Comparison of ENCODE assay signal across 1 cellular context in the genomic region with DNA sequence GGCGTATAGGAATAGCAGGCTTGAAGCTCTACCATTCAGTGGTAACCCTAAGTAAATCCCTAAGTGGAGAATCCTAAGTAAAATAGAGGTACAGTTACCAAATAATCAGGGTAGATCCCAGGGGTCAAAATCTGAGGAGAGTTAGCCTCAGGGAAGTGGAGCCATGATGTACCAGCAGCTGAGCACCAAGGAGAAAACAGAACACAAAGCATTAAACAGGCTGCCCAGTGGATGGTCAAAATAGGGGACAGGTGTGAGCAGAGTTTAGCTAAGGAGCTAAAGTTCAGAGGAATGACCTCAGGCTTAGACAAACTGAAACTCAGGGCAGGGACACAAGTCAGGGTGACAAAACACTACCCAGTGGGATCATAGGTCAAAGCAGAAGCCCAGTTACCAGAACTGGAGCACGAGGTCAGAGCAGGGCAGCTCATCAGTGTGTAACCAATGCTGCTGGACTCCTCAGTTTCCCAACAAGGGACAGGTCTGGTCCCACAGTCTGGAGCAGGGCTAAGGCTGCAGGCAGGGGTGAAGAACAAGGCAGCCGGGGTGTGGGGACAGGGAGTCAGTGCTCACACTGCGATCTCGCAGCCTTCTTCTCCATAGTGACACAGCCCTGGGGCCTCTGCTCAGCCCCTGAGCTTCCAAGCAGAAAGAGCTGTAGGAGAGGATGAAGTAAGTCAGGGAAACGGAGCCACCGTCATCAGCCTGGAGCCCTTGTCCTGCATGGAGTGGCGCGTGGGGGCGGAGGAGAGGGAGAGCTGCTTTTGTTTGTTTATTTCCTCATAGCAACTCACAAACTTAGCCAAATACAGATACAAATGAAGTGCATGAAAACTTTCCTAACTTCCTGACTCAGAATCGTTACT.
TF ChIP-seq lines count a peak whose summit lies in the region.

No MANE protein-coding gene starts in this region.

TF ChIP-seq in HepG2, 621 proteins besides CTCF, POLR2A, EP300 and RAD21 (continued from another document and continues in another):
- TF ChIP-seq, protein P1, sequence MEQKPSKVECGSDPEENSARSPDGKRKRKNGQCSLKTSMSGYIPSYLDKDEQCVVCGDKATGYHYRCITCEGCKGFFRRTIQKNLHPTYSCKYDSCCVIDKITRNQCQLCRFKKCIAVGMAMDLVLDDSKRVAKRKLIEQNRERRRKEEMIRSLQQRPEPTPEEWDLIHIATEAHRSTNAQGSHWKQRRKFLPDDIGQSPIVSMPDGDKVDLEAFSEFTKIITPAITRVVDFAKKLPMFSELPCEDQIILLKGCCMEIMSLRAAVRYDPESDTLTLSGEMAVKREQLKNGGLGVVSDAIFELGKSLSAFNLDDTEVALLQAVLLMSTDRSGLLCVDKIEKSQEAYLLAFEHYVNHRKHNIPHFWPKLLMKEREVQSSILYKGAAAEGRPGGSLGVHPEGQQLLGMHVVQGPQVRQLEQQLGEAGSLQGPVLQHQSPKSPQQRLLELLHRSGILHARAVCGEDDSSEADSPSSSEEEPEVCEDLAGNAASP (CRISPR knock-in tag; IDR thresholded peaks at IDR 0.05; ENCODE audit: borderline replicate concordance): peak; percentile 100
- no peak for TF ChIP-seq ZNF562 (CRISPR knock-in tag; IDR thresholded peaks at IDR 0.05; ENCODE audit: borderline replicate concordance)
- TF ChIP-seq EED (CRISPR knock-in tag; IDR thresholded peaks at IDR 0.05): no peak
- 0 out of 2 replicates have a peak, but pooled peaks have one; percentile 10 for TF ChIP-seq ZKSCAN1 (IDR thresholded peaks at IDR 0.05; ENCODE audit: low read length)
- no peak for TF ChIP-seq ZNF790 (CRISPR knock-in tag; IDR thresholded peaks at IDR 0.05; ENCODE audit: borderline replicate concordance)
- TF ChIP-seq, protein P2, sequence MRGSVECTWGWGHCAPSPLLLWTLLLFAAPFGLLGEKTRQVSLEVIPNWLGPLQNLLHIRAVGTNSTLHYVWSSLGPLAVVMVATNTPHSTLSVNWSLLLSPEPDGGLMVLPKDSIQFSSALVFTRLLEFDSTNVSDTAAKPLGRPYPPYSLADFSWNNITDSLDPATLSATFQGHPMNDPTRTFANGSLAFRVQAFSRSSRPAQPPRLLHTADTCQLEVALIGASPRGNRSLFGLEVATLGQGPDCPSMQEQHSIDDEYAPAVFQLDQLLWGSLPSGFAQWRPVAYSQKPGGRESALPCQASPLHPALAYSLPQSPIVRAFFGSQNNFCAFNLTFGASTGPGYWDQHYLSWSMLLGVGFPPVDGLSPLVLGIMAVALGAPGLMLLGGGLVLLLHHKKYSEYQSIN (CRISPR knock-in tag; IDR thresholded peaks at IDR 0.05; ENCODE audit: borderline replicate concordance): no peak
- peak; percentile 53; the same call in 1 of the 2 replicates for TF ChIP-seq NR1H2 (CRISPR knock-in tag; IDR thresholded peaks at IDR 0.05; ENCODE audit: borderline replicate concordance, low read depth)
- TF ChIP-seq ZFP90 (CRISPR knock-in tag; IDR thresholded peaks at IDR 0.05; ENCODE audit: borderline replicate concordance): peak; percentile 51; the same call in 1 of the 2 replicates
- peak; percentile 79; the same call in 1 of the 2 replicates for TF ChIP-seq ADNP (CRISPR knock-in tag; IDR thresholded peaks at IDR 0.05)
- TF ChIP-seq TBX3 (IDR thresholded peaks at IDR 0.05; ENCODE audit: borderline replicate concordance): peak; percentile 76
- TF ChIP-seq KLF12 (CRISPR knock-in tag; IDR thresholded peaks at IDR 0.05; ENCODE audit: borderline replicate concordance): no peak
- TF ChIP-seq, protein P3, sequence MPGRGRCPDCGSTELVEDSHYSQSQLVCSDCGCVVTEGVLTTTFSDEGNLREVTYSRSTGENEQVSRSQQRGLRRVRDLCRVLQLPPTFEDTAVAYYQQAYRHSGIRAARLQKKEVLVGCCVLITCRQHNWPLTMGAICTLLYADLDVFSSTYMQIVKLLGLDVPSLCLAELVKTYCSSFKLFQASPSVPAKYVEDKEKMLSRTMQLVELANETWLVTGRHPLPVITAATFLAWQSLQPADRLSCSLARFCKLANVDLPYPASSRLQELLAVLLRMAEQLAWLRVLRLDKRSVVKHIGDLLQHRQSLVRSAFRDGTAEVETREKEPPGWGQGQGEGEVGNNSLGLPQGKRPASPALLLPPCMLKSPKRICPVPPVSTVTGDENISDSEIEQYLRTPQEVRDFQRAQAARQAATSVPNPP (CRISPR knock-in tag; IDR thresholded peaks at IDR 0.05): 0 out of 2 replicates have a peak, but pooled peaks have one; percentile 68
- no peak; the same call in 1 of the 2 replicates for TF ChIP-seq JDP2 (CRISPR knock-in tag; IDR thresholded peaks at IDR 0.05; ENCODE audit: borderline replicate concordance)
- peak; percentile 87 for TF ChIP-seq SIX4 (CRISPR knock-in tag; IDR thresholded peaks at IDR 0.05)
- peak; percentile 96 for TF ChIP-seq SNAI1 (CRISPR knock-in tag; IDR thresholded peaks at IDR 0.05; ENCODE audit: borderline replicate concordance)
- TF ChIP-seq ZNF138 (CRISPR knock-in tag; IDR thresholded peaks at IDR 0.05; ENCODE audit: low read depth): no peak
- TF ChIP-seq, protein P4, sequence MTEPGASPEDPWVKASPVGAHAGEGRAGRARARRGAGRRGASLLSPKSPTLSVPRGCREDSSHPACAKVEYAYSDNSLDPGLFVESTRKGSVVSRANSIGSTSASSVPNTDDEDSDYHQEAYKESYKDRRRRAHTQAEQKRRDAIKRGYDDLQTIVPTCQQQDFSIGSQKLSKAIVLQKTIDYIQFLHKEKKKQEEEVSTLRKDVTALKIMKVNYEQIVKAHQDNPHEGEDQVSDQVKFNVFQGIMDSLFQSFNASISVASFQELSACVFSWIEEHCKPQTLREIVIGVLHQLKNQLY (CRISPR knock-in tag; IDR thresholded peaks at IDR 0.05): peak; percentile 97
- TF ChIP-seq PRMT3 (CRISPR knock-in tag; IDR thresholded peaks at IDR 0.05; ENCODE audit: borderline replicate concordance, low read depth): peak; percentile 90; the same call in 1 of the 2 replicates
- TF ChIP-seq MLLT10 (CRISPR knock-in tag; IDR thresholded peaks at IDR 0.05): no peak
- peak; percentile 71; the same call in 1 of the 2 replicates for TF ChIP-seq ZNF329 (CRISPR knock-in tag; IDR thresholded peaks at IDR 0.05; ENCODE audit: low read depth)
- peak; percentile 87 for TF ChIP-seq ZBTB20 (CRISPR knock-in tag; IDR thresholded peaks at IDR 0.05; ENCODE audit: borderline replicate concordance, low read depth)
- TF ChIP-seq, protein P5, sequence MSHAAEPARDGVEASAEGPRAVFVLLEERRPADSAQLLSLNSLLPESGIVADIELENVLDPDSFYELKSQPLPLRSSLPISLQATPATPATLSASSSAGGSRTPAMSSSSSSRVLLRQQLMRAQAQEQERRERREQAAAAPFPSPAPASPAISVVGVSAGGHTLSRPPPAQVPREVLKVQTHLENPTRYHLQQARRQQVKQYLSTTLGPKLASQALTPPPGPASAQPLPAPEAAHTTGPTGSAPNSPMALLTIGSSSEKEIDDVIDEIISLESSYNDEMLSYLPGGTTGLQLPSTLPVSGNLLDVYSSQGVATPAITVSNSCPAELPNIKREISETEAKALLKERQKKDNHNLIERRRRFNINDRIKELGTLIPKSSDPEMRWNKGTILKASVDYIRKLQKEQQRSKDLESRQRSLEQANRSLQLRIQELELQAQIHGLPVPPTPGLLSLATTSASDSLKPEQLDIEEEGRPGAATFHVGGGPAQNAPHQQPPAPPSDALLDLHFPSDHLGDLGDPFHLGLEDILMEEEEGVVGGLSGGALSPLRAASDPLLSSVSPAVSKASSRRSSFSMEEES (CRISPR knock-in tag; IDR thresholded peaks at IDR 0.05): peak; percentile 97
- TF ChIP-seq ZFP82 (CRISPR knock-in tag; IDR thresholded peaks at IDR 0.05; ENCODE audit: borderline replicate concordance): peak; percentile 98; the same call in 1 of the 2 replicates
- TF ChIP-seq TBX2 (CRISPR knock-in tag; IDR thresholded peaks at IDR 0.05; ENCODE audit: borderline replicate concordance): peak; percentile 98
- TF ChIP-seq ARNTL (CRISPR knock-in tag; IDR thresholded peaks at IDR 0.05): peak; percentile 91
- TF ChIP-seq, protein P6, sequence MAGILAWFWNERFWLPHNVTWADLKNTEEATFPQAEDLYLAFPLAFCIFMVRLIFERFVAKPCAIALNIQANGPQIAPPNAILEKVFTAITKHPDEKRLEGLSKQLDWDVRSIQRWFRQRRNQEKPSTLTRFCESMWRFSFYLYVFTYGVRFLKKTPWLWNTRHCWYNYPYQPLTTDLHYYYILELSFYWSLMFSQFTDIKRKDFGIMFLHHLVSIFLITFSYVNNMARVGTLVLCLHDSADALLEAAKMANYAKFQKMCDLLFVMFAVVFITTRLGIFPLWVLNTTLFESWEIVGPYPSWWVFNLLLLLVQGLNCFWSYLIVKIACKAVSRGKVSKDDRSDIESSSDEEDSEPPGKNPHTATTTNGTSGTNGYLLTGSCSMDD (CRISPR knock-in tag; IDR thresholded peaks at IDR 0.05): peak; percentile 62; the same call in 1 of the 2 replicates
- TF ChIP-seq ZNF549 (CRISPR knock-in tag; IDR thresholded peaks at IDR 0.05): peak; percentile 94; the same call in 1 of the 2 replicates
- TF ChIP-seq, protein P7, sequence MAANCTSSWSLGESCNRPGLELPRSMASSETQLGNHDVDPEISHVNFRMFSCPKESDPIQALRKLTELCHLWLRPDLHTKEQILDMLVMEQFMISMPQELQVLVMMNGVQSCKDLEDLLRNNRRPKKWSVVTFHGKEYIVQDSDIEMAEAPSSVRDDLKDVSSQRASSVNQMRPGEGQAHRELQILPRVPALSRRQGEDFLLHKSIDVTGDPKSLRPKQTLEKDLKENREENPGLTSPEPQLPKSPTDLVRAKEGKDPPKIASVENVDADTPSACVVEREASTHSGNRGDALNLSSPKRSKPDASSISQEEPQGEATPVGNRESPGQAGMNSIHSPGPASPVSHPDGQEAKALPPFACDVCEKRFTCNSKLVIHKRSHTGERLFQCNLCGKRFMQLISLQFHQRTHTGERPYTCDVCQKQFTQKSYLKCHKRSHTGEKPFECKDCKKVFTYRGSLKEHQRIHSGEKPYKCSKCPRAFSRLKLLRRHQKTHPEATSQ (CRISPR knock-in tag; IDR thresholded peaks at IDR 0.05; ENCODE audit: borderline replicate concordance): peak; percentile 95
- peak; percentile 84 for TF ChIP-seq ZNF564 (CRISPR knock-in tag; IDR thresholded peaks at IDR 0.05)
- TF ChIP-seq CCAR2 (optimal IDR thresholded peaks at IDR 0.05; ENCODE audit: low read depth, low read length): peak; percentile 87
- TF ChIP-seq, protein P8, sequence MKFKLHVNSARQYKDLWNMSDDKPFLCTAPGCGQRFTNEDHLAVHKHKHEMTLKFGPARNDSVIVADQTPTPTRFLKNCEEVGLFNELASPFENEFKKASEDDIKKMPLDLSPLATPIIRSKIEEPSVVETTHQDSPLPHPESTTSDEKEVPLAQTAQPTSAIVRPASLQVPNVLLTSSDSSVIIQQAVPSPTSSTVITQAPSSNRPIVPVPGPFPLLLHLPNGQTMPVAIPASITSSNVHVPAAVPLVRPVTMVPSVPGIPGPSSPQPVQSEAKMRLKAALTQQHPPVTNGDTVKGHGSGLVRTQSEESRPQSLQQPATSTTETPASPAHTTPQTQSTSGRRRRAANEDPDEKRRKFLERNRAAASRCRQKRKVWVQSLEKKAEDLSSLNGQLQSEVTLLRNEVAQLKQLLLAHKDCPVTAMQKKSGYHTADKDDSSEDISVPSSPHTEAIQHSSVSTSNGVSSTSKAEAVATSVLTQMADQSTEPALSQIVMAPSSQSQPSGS (CRISPR knock-in tag; IDR thresholded peaks at IDR 0.05): peak; percentile 98
- no peak; the same call in 1 of the 2 replicates for TF ChIP-seq ZNF24 (IDR thresholded peaks at IDR 0.05)
- TF ChIP-seq, protein P9, sequence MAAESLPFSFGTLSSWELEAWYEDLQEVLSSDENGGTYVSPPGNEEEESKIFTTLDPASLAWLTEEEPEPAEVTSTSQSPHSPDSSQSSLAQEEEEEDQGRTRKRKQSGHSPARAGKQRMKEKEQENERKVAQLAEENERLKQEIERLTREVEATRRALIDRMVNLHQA (CRISPR knock-in tag; IDR thresholded peaks at IDR 0.05): no peak
- peak; percentile 19 for TF ChIP-seq ASH2L (IDR thresholded peaks at IDR 0.05; ENCODE audit: insufficient read length, low read depth, low read length)
- TF ChIP-seq ZNF792 (CRISPR knock-in tag; IDR thresholded peaks at IDR 0.05): peak; percentile 98
- TF ChIP-seq PHB2 (IDR thresholded peaks at IDR 0.05; ENCODE audit: partially characterized antibody): no peak
- TF ChIP-seq GLI4 (CRISPR knock-in tag; IDR thresholded peaks at IDR 0.05; ENCODE audit: borderline replicate concordance): peak; percentile 81; the same call in 1 of the 2 replicates
- no peak for TF ChIP-seq SMARCE1 (IDR thresholded peaks at IDR 0.05; ENCODE audit: borderline replicate concordance)
- TF ChIP-seq, protein P10, sequence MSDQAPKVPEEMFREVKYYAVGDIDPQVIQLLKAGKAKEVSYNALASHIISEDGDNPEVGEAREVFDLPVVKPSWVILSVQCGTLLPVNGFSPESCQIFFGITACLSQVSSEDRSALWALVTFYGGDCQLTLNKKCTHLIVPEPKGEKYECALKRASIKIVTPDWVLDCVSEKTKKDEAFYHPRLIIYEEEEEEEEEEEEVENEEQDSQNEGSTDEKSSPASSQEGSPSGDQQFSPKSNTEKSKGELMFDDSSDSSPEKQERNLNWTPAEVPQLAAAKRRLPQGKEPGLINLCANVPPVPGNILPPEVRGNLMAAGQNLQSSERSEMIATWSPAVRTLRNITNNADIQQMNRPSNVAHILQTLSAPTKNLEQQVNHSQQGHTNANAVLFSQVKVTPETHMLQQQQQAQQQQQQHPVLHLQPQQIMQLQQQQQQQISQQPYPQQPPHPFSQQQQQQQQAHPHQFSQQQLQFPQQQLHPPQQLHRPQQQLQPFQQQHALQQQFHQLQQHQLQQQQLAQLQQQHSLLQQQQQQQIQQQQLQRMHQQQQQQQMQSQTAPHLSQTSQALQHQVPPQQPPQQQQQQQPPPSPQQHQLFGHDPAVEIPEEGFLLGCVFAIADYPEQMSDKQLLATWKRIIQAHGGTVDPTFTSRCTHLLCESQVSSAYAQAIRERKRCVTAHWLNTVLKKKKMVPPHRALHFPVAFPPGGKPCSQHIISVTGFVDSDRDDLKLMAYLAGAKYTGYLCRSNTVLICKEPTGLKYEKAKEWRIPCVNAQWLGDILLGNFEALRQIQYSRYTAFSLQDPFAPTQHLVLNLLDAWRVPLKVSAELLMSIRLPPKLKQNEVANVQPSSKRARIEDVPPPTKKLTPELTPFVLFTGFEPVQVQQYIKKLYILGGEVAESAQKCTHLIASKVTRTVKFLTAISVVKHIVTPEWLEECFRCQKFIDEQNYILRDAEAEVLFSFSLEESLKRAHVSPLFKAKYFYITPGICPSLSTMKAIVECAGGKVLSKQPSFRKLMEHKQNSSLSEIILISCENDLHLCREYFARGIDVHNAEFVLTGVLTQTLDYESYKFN (CRISPR knock-in tag; conservative IDR thresholded peaks at IDR 0.05): peak; percentile 98
- TF ChIP-seq ZNF883 (CRISPR knock-in tag; IDR thresholded peaks at IDR 0.05; ENCODE audit: not compliant biosample characterization): peak; percentile 45
- TF ChIP-seq, protein P11, sequence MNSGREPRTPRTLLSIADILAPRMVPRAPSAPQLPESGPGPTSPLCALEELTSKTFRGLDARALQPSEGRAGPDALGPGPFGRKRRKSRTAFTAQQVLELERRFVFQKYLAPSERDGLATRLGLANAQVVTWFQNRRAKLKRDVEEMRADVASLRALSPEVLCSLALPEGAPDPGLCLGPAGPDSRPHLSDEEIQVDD (CRISPR knock-in tag; IDR thresholded peaks at IDR 0.05; ENCODE audit: borderline replicate concordance): 0 out of 2 replicates have a peak, but pooled peaks have one; percentile 59
- peak in 1 of 2 experiments; percentile 91; a peak in 2 of 4 replicates for TF ChIP-seq KLF16 (CRISPR knock-in tag; IDR thresholded peaks at IDR 0.05)
- TF ChIP-seq FOXA3 (CRISPR knock-in tag; IDR thresholded peaks at IDR 0.05): peak; percentile 92
